8 cellular contexts compared by ENCODE assay signal in genomic region chr10:89086801-89087513, GRCh38.
DNase-seq lines count a peak whose midpoint lies in the region; ATAC-seq, FAIRE-seq and TF ChIP-seq lines count a peak whose summit lies in the region.

No MANE protein-coding gene starts in this region.

- H3K27ac ChIP-seq in AG04450 (ENCODE audit: low read depth, low read length) (peak overlapping the region; percentile 43), K562 (ENCODE audit: extremely low read depth, low read depth, low read length) (peak overlapping the region; percentile 65; the same call in 2 of the 3 replicates), left lung (peak overlapping the region; percentile 74 to 86), urinary bladder (ENCODE audit: low read depth) (peak overlapping the region; percentile 11)

- no TSS peak for BruUV-seq in K562 (replicated peaks; lab: Mats Ljungman, UMichigan)

- peak overlapping the region; percentile 67 for H2AFZ ChIP-seq in K562 (ENCODE audit: low read depth, low read length)

- TF ChIP-seq CTCF in AG04450 (IDR thresholded peaks at IDR 0.05; ENCODE audit: low read depth, low read length) (no peak), K562 (IDR thresholded peaks at IDR 0.05 in 2 of 3, conservative IDR thresholded peaks at IDR 0.05 in 1 of 3; ENCODE audit: insufficient read depth in 2 of 3, low read depth in 1 of 3, low read length in 3 of 3) (no peak), left lung (IDR thresholded peaks at IDR 0.05) (no peak)

- ATAC-seq in K562: peak; percentile 87
- ATAC-seq in left lung: peak; percentile 67
- no peak for ATAC-seq in HG03039 (IDR thresholded peaks at IDR 0.05; ENCODE audit: unreplicated experiment)

- no peaks in the 10 kb centered on the region for H3K36me3 ChIP-seq in K562 (ENCODE audit: control insufficient read depth, insufficient read depth, low read length)
- H3K36me3 ChIP-seq in left lung: no peaks in the 10 kb centered on the region
- no peaks in the 10 kb centered on the region for H3K36me3 ChIP-seq in urinary bladder (ENCODE audit: insufficient read depth)

- no peak overlapping the region; a peak in 1 of 4 replicates for H3K9ac ChIP-seq in K562 (ENCODE audit: insufficient read depth in 1 of 2, low read depth in 2 of 2, low read length in 2 of 2)

- H3K9me1 ChIP-seq in K562 (ENCODE audit: control insufficient read depth, insufficient read depth, low read length): no peaks in the 10 kb centered on the region

- no peaks in the 10 kb centered on the region for H3K79me2 ChIP-seq in K562 (ENCODE audit: control insufficient read depth, insufficient read depth, low read length)

- in situ Hi-C loops in KBM-7 (cut with MboI; ENCODE audit: low pct_unique_long_range_greater_than_20kb, low sequenced_read_pairs) (no loop called here), K562 (cut with MboI) (no loop called here), ACHN (cut with HindIII; ENCODE audit: low pct_ligation_motif_present, low pct_unique_long_range_greater_than_20kb, low sequenced_read_pairs) (no loop called here)

- H3K27me3 ChIP-seq in AG04450 (ENCODE audit: control insufficient read depth, insufficient read depth, low read length) (no peaks in the 10 kb centered on the region), K562 (ENCODE audit: control insufficient read depth in 2 of 2, insufficient read depth in 2 of 2, low read length in 2 of 2) (no peaks in the 10 kb centered on the region), left lung (no peaks in the 10 kb centered on the region)

- H4K20me1 ChIP-seq in K562 (replicated peaks; ENCODE audit: control insufficient read depth, insufficient read depth, low read length): no peaks in the 10 kb centered on the region

- H3K4me2 ChIP-seq in K562 (ENCODE audit: insufficient read depth, low read length): peak overlapping the region; percentile 30; the same call in 1 of the 2 replicates

- intact Hi-C loops in K562 (cut with micrococcal nuclease): no loop called here
- intact Hi-C loops in left lung (cut with DNase I): no loop called here

- FAIRE-seq in K562 (lab: Jason Lieb, UNC): no peak

- peak; percentile 43 for DNase-seq in AG04450 (ENCODE audit: low read depth, low spot score)
- peak; percentile 95 for DNase-seq in KBM-7
- peak in 2 of 4 experiments; percentile 7 to 25 for DNase-seq in K562 (ENCODE audit: extremely low read depth in 1 of 4, low spot score in 3 of 4)
- DNase-seq in left lung: peak; percentile 68 to 79
- no peak for DNase-seq in cerebellar cortex (ENCODE audit: low spot score)
- no peak for DNase-seq in ACHN

- CTCF ChIA-PET in AG04450 (lab: Charles Lee) (interaction anchor here (0.9 kb wide), 1 partner anchor 57 kb away, joined by 3 read pairs; no protein-coding TSS in a partner anchor), K562 (lab: Yijun Ruan, JAX; ENCODE audit: low intra/inter-chr PET ratio) (no interaction called here)

- H3K9me3 ChIP-seq in AG04450 (ENCODE audit: control insufficient read depth, insufficient read depth, low read length) (no peaks in the 10 kb centered on the region), K562 (replicated peaks; ENCODE audit: control insufficient read depth, insufficient read depth, low read depth, low read length) (no peaks in the 10 kb centered on the region), left lung (no peaks in the 10 kb centered on the region)

- no peak overlapping the region for H3K4me3 ChIP-seq in AG04450 (ENCODE audit: low read depth, low read length)
- no peak overlapping the region for H3K4me3 ChIP-seq in K562
- H3K4me3 ChIP-seq in left lung: no peak overlapping the region
- no peak overlapping the region for H3K4me3 ChIP-seq in urinary bladder (ENCODE audit: low read depth, low read length)

- peak in 1 of 2 experiments; percentile 17; a peak in 1 of 4 replicates for TF ChIP-seq RAD21 in K562 (CRISPR knock-in tag; conservative IDR thresholded peaks at IDR 0.05 in 1 of 2, IDR thresholded peaks at IDR 0.05 in 1 of 2)

- 11% methylated on average over 11 of the region's 13 CpGs for WGBS in K562 (ENCODE audit: insufficient coverage, low coverage, missing lambda C conversion rate)
- WGBS in urinary bladder: 63% methylated on average over 13 of the region's 13 CpGs

- peak; percentile 17; the same call in 1 of the 2 replicates for TF ChIP-seq EP300 in K562 (IDR thresholded peaks at IDR 0.05; ENCODE audit: low read length)

- TF ChIP-seq POLR2A in K562 (conservative IDR thresholded peaks at IDR 0.05): no peak

- H3K4me1 ChIP-seq in K562 (replicated peaks in 1 of 2; ENCODE audit: control insufficient read depth in 2 of 2, insufficient read depth in 2 of 2, low read length in 2 of 2): peaks cover 0 to 5% of the 10 kb centered on the region in 2 experiments; a peak in 1 of 5 replicates
- H3K4me1 ChIP-seq in left lung: peaks cover 6 to 42% of the 10 kb centered on the region in 2 donors
- H3K4me1 ChIP-seq in urinary bladder (ENCODE audit: insufficient read depth): no peaks in the 10 kb centered on the region

- POLR2A ChIA-PET in AG04450 (lab: Yijun Ruan, JAX) (interaction anchor here (0.5 to 0.9 kb wide), 3 partner anchors 51 to 120 kb away, joined by 3 read pairs; partner anchors contain the start of gene CH25H), K562 (lab: Yijun Ruan, JAX) (no interaction called here)

TF ChIP-seq in K562, 482 proteins besides CTCF, POLR2A, EP300 and RAD21 (continues in another document):
- TF ChIP-seq PREB (CRISPR knock-in tag; IDR thresholded peaks at IDR 0.05) (no peak), PCBP1 (IDR thresholded peaks at IDR 0.05; ENCODE audit: low read depth, low read length, poor library complexity, severe bottlenecking) (no peak), ZNF57 (CRISPR knock-in tag; IDR thresholded peaks at IDR 0.05) (no peak), ZBTB5 (IDR thresholded peaks at IDR 0.05) (no peak), SREBF1 (IDR thresholded peaks at IDR 0.05; ENCODE audit: borderline replicate concordance, low read depth, low read length) (no peak), IRF2 (CRISPR knock-in tag; IDR thresholded peaks at IDR 0.05) (no peak), HCFC1 (IDR thresholded peaks at IDR 0.05; ENCODE audit: low read depth, low read length) (no peak), SOX6 (IDR thresholded peaks at IDR 0.05) (peak; percentile 77), ETV5 (CRISPR knock-in tag; IDR thresholded peaks at IDR 0.05; ENCODE audit: low read depth) (no peak), TBP (optimal IDR thresholded peaks at IDR 0.05; ENCODE audit: low read depth, low read length) (no peak), HMG20B (CRISPR knock-in tag; IDR thresholded peaks at IDR 0.05) (no peak), ZNF197 (CRISPR knock-in tag; IDR thresholded peaks at IDR 0.05; ENCODE audit: low read depth) (peak; percentile 54; the same call in 1 of the 2 replicates), COPS2 (conservative IDR thresholded peaks at IDR 0.05) (no peak), ZNF174 (CRISPR knock-in tag; IDR thresholded peaks at IDR 0.05) (no peak), TEAD2 (tag; IDR thresholded peaks at IDR 0.05) (no peak), E2F5 (CRISPR knock-in tag; IDR thresholded peaks at IDR 0.05) (no peak), USF1 (CRISPR knock-in tag; IDR thresholded peaks at IDR 0.05) (peak; percentile 43; the same call in 1 of the 2 replicates), HDAC8 (tag; IDR thresholded peaks at IDR 0.05) (no peak), ELF4 (CRISPR knock-in tag; IDR thresholded peaks at IDR 0.05) (no peak)

Comparison
In these comparisons a context has a peak if more than half of its experiments do, and no peak if none do; other contexts are left out.
1. DNase-seq: peak in AG04450 (single experiment), KBM-7 (single experiment) and left lung (2 of 2); none in cerebellar cortex (single experiment) and ACHN (single experiment).
2. H3K27ac ChIP-seq: peak in every context shown above with its lines; median percentile 80 in left lung; 65 in K562; 43 in AG04450; 11 in urinary bladder.